ENCODE assay signal across 1 cellular context in the genomic region with DNA sequence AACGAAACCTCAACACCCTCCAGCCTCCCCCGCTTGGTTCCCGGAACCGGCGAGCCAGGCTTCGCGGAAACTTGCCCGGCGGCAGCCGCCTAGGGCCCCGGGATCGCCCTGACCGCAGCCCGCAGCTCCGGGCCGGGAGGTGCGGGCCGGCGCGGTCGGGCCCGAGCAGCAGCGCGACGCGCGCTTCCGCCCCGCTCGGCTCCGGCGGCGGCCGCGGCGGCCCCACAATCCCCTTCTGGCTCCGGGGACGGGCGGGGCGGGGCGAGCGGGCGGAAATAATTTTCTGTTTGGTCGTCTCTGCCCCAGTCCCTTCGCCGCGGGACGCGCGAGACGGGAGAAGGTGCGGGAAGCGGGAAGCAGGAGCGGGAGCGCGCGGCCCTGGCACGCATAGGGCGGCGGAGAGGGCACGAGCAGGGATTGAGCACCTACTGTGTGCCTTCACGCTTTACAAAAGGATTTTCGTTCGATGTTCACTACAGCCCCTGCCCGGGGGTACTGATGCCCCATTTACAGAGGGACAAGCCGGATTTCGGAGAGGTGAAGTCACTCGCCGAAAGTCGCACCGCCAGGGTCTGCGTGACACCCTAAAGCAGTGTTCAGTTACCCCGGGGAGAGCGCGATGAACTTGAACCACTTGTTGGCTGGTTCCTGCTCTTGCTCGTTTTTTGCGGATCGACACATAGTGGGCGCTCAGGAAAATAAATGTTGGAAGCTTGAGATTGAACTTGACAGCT.
A peak's percentile ranks its signal among the peaks of the same experiment; 100 is the strongest.
TF ChIP-seq lines count a peak whose summit lies in the region.

No MANE protein-coding gene starts in this region.

TF ChIP-seq in GM12878, 131 proteins besides CTCF, POLR2A, EP300 and RAD21 (continued from another document):
- TF ChIP-seq NFYA (IDR thresholded peaks at IDR 0.05; ENCODE audit: borderline replicate concordance, low read depth, low read length): no peak
- TF ChIP-seq MEF2B (IDR thresholded peaks at IDR 0.05; ENCODE audit: partially characterized antibody, poor library complexity, severe bottlenecking): no peak
- TF ChIP-seq NR2F1 (conservative IDR thresholded peaks at IDR 0.05): peak; percentile 51; the same call in 1 of the 2 replicates
